In the genomic region with DNA sequence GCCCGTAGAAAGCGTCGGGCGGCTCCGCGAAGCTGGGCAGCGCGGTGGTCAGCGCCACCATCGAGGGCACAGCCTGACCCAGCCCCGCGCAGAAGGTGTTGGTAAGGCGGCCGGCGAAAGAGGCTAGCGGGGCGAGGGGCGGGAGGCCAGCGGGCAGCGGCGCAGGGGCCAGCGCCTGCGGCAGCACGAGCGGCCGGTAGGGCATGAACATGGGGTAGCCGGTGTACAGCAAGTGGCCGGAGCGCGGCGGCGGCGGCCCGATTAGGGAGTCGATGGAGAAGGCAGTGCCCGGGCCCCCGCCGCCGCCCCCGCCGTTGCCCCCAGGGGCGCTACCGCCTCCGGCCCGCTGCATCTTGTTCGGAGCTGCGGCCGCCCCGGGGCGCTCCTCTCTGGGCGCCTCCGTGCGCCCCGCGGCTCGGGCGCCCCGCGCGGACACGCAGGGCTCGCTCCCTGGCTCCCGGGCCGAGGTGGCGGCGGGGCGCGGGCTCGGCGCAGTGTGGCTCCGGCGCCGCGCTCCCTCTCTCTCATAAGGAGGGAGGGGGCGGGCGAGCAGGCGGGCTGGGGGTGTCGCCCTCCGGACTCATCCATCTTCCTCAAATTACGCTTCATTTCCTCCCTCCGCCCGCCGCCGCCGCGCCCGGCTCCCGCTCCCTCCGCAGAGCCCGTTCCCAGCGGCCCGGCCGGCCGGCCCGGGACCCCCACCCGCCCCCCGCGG, we compare ENCODE assay signal across 8 cellular contexts. TPM values are rescaled to one million over a fixed set of nuclear protein-coding genes. Genes with fewer than 3 reads are reported as not detected.
A peak's percentile ranks its signal among the peaks of the same experiment; 100 is the strongest.
DNase-seq lines count a peak whose midpoint lies in the region; ATAC-seq and TF ChIP-seq lines count a peak whose summit lies in the region.

Gene GBX1, minus strand, starts transcription at position 498 of the 715 bp plus-strand sequence. Its CDS starts 146 bp downstream, at position 352.

- H3K9ac ChIP-seq in colonic mucosa (ENCODE audit: low read depth in 2 of 2, low read length in 2 of 2) (no peak within 1 kb of the TSS), mesenchymal stem cell (ENCODE audit: low read length) (no peak within 1 kb of the TSS)

- 1% methylated on average over 33 of the region's 98 CpGs for WGBS in mesenchymal stem cell
- WGBS in aorta, 2 donors = 1% methylated on average over 75 to 98 of the region's 98 CpGs

- no peak within 1 kb of the TSS for H3K14ac ChIP-seq in mesenchymal stem cell (ENCODE audit: low read length in 2 of 2)

- H3K23ac ChIP-seq in mesenchymal stem cell (ENCODE audit: low read length in 2 of 2) = peak within 1 kb of the TSS in 1 of 2 experiments; percentile 85

- H3K27me3 ChIP-seq in colonic mucosa = peaks cover 44% of the 10 kb centered on the region
- peaks cover 75 to 81% of the 10 kb centered on the region in 2 experiments for H3K27me3 ChIP-seq in mesenchymal stem cell (ENCODE audit: control insufficient read depth in 1 of 2, insufficient read depth in 1 of 2, low read length in 2 of 2)
- no peaks in the 10 kb centered on the region for H3K27me3 ChIP-seq in aorta (ENCODE audit: control insufficient read depth in 1 of 2, insufficient read depth in 2 of 2, low read length in 1 of 2)

- no peak within 1 kb of the TSS for H2BK5ac ChIP-seq in mesenchymal stem cell (ENCODE audit: low read depth, low read length, poor library complexity, severe bottlenecking)

- H3K36me3 Mint-ChIP-seq in Calu3 (ENCODE audit: insufficient read depth, unreplicated experiment) = no peaks in the 10 kb centered on the region

- H3K9me3 ChIP-seq in colonic mucosa (no peaks in the 10 kb centered on the region), mesenchymal stem cell (ENCODE audit: control insufficient read depth, low read length) (no peaks in the 10 kb centered on the region), aorta (ENCODE audit: control insufficient read depth, low read length) (no peaks in the 10 kb centered on the region)

- H3K79me1 ChIP-seq in mesenchymal stem cell (replicated peaks; ENCODE audit: low read length, poor library complexity, severe bottlenecking) = no peaks in the 10 kb centered on the region

- H3K27me3 Mint-ChIP-seq in Calu3 (ENCODE audit: unreplicated experiment) = peaks cover 47% of the 10 kb centered on the region

- peak within 1 kb of the TSS; percentile 60 for H3K4me3 Mint-ChIP-seq in Calu3 (ENCODE audit: low read depth, unreplicated experiment)

- no peak within 1 kb of the TSS for H2BK120ac ChIP-seq in mesenchymal stem cell (ENCODE audit: low read depth, low read length)

- H3K27ac ChIP-seq in colonic mucosa = no peak within 1 kb of the TSS
- H3K27ac ChIP-seq in mesenchymal stem cell (ENCODE audit: low read length, poor library complexity, severe bottlenecking) = no peak within 1 kb of the TSS
- no peak within 1 kb of the TSS for H3K27ac ChIP-seq in aorta (ENCODE audit: low read depth in 1 of 2, low read length in 2 of 2)

- H3K9me3 Mint-ChIP-seq in Calu3 (ENCODE audit: low read depth, unreplicated experiment) = no peaks in the 10 kb centered on the region

- H3K18ac ChIP-seq in mesenchymal stem cell (ENCODE audit: low read depth in 1 of 2, low read length in 2 of 2) = no peak within 1 kb of the TSS

- H2BK12ac ChIP-seq in mesenchymal stem cell (ENCODE audit: low read length in 2 of 2) = no peak within 1 kb of the TSS

- no peak within 1 kb of the TSS for H2BK15ac ChIP-seq in mesenchymal stem cell (ENCODE audit: low read depth, poor library complexity, severe bottlenecking)

- H3K27ac Mint-ChIP-seq in Calu3 (ENCODE audit: unreplicated experiment) = no peak within 1 kb of the TSS

- peak; percentile 50 for ATAC-seq in aorta (ENCODE audit: low FRiP score)

- H2AK5ac ChIP-seq in mesenchymal stem cell (ENCODE audit: low read length, severe bottlenecking) = no peak within 1 kb of the TSS

- H3K4me2 ChIP-seq in mesenchymal stem cell (ENCODE audit: low read length, poor library complexity, severe bottlenecking) = peak within 1 kb of the TSS; percentile 90

- H3K4me1 ChIP-seq in colonic mucosa = peaks cover 6% of the 10 kb centered on the region
- peaks cover 16% of the 10 kb centered on the region for H3K4me1 ChIP-seq in mesenchymal stem cell (ENCODE audit: control insufficient read depth, insufficient read depth, low read depth, low read length)
- H3K4me1 ChIP-seq in aorta (ENCODE audit: control insufficient read depth in 1 of 2, insufficient read depth in 2 of 2, low read length in 2 of 2) = no peaks in the 10 kb centered on the region

- intact Hi-C loops in Calu3 (cut with micrococcal nuclease; ENCODE audit: unreplicated experiment) (no loop called here), colonic mucosa (cut with DNase I) (no loop called here), aorta (cut with DNase I) (no loop called here)

- H3K36me3 ChIP-seq in colonic mucosa = no peaks in the 10 kb centered on the region
- H3K36me3 ChIP-seq in mesenchymal stem cell (ENCODE audit: control insufficient read depth in 1 of 2, insufficient read depth in 2 of 2, low read depth in 1 of 2, low read length in 2 of 2) = no peaks in the 10 kb centered on the region
- H3K36me3 ChIP-seq in aorta (ENCODE audit: control insufficient read depth in 1 of 2, insufficient read depth in 2 of 2, low read length in 1 of 2) = no peaks in the 10 kb centered on the region

- peaks cover 11% of the 10 kb centered on the region for H3K4me1 Mint-ChIP-seq in Calu3 (ENCODE audit: low read depth, unreplicated experiment)

- DNase-seq in Calu3 = peak; percentile 44
- peak; percentile 11 for DNase-seq in NCI-H2227 treated with DMSO at 0.1 percent for 48 hours (lab: John Stamatoyannopoulos, UW)
- no peak for DNase-seq in colonic mucosa
- no peak for DNase-seq in mesenchymal stem cell
- DNase-seq in aorta = peak in 1 of 2 donors; percentile 80
- DNase-seq in mesenteric fat pad (ENCODE audit: low spot score) = no peak
- DNase-seq in H4 (ENCODE audit: low spot score) = no peak
- no peak for DNase-seq in middle frontal gyrus (ENCODE audit: extremely low spot score, low spot score)

- no peak for TF ChIP-seq CTCF in Calu3 (IDR thresholded peaks at IDR 0.05; ENCODE audit: unreplicated experiment)
- TF ChIP-seq CTCF in colonic mucosa (IDR thresholded peaks at IDR 0.05) = no peak

- CTCF ChIA-PET in Calu3 (lab: Charles Lee) = interaction anchor here (0.5 to 1.9 kb wide), 5 partner anchors 17 to 165 kb away, joined by 3 to 6 read pairs (median 6); no protein-coding TSS in a partner anchor

- no peak within 1 kb of the TSS for H4K91ac ChIP-seq in mesenchymal stem cell (ENCODE audit: low read length)

- no peak within 1 kb of the TSS for H2AFZ ChIP-seq in mesenchymal stem cell (ENCODE audit: low read depth, low read length)

- H3K4ac ChIP-seq in mesenchymal stem cell (ENCODE audit: low read depth in 1 of 2, low read length in 2 of 2) = no peak within 1 kb of the TSS

- H4K8ac ChIP-seq in mesenchymal stem cell (ENCODE audit: low read length) = peak within 1 kb of the TSS; percentile 6

- H3K4me3 ChIP-seq in colonic mucosa = peak within 1 kb of the TSS; percentile 40
- H3K4me3 ChIP-seq in mesenchymal stem cell (ENCODE audit: insufficient read depth in 1 of 2, low read depth in 1 of 2, low read length in 2 of 2) = peak within 1 kb of the TSS; percentile 33 to 47
- H3K4me3 ChIP-seq in aorta (ENCODE audit: low read length in 2 of 2) = peak within 1 kb of the TSS; percentile 9 to 36

- BruUV-seq in Calu3 (replicated peaks; lab: Mats Ljungman, UMichigan) = no TSS peak

RNA-seq across cellular contexts. Expression of gene GBX1, which starts in this region (rescaled TPM):
- total RNA-seq in Calu3 (2022) (not detected in 2 replicates), colonic mucosa (not detected), aorta (not detected), mesenteric fat pad (not detected)
- not detected for polyA plus RNA-seq in mesenchymal stem cell (2013, experiment 1 of 2)
- polyA plus RNA-seq in mesenchymal stem cell (2013, experiment 2 of 2) = not detected
- polyA plus RNA-seq in aorta = not detected
- total RNA-seq in H4 (2014; rRNA removed; shearing (Covaris generic)) = not detected in 2 replicates

Comparison
In these comparisons a context has a peak if more than half of its experiments do, and no peak if none do; other contexts are left out.
1. Peak in DNase-seq in Calu3; RNA of the gene not detected or under 1 TPM.
2. Peak in ATAC-seq and H3K4me3 ChIP-seq in aorta; RNA of the gene not detected or under 1 TPM.